ENCODE assay signal across 1 cellular context in genomic region chr19:13112555-13112954, GRCh38.
TF ChIP-seq lines count a peak whose summit lies in the region.

No MANE protein-coding gene starts in this region.

TF ChIP-seq in HepG2, 621 proteins besides CTCF, POLR2A, EP300 and RAD21:
- peak; percentile 29 for TF ChIP-seq AGO2 (optimal IDR thresholded peaks at IDR 0.05; ENCODE audit: low read depth, low read length)
- TF ChIP-seq ZKSCAN5 (CRISPR knock-in tag; IDR thresholded peaks at IDR 0.05): no peak
- TF ChIP-seq KDM2A (CRISPR knock-in tag; IDR thresholded peaks at IDR 0.05; ENCODE audit: borderline replicate concordance, low read depth): no peak
- no peak for TF ChIP-seq PAF1 (CRISPR knock-in tag; IDR thresholded peaks at IDR 0.05)
